In genomic region chr11:57791321-57792059, GRCh38 we compare ENCODE assay signal across 1 cellular context.
A peak's percentile ranks its signal among the peaks of the same experiment; 100 is the strongest.
TF ChIP-seq lines count a peak whose summit lies in the region.

No MANE protein-coding gene starts in this region.

TF ChIP-seq in K562, 482 proteins besides CTCF, POLR2A, EP300 and RAD21:
- TF ChIP-seq ZNF699 (CRISPR knock-in tag; IDR thresholded peaks at IDR 0.05; ENCODE audit: insufficient replicate concordance) = no peak
- TF ChIP-seq UBTF (IDR thresholded peaks at IDR 0.05; ENCODE audit: borderline replicate concordance in 1 of 2, low read depth in 2 of 2, low read length in 2 of 2) = no peak
- TF ChIP-seq RBM15 (IDR thresholded peaks at IDR 0.05; ENCODE audit: insufficient read depth, low read length) = no peak
- TF ChIP-seq CREB3L1 (IDR thresholded peaks at IDR 0.05; ENCODE audit: borderline replicate concordance, low read depth) = no peak
- TF ChIP-seq PCBP1 (IDR thresholded peaks at IDR 0.05; ENCODE audit: low read depth, low read length, poor library complexity, severe bottlenecking) = no peak
- TF ChIP-seq SPI1 (IDR thresholded peaks at IDR 0.05; ENCODE audit: borderline replicate concordance, low read depth, low read length) = peak; percentile 83
- TF ChIP-seq TCF3 (CRISPR knock-in tag; IDR thresholded peaks at IDR 0.05) = peak; percentile 23; the same call in 1 of the 2 replicates
- no peak for TF ChIP-seq ZKSCAN1 (IDR thresholded peaks at IDR 0.05; ENCODE audit: low read depth, low read length)
- TF ChIP-seq USF2 (CRISPR knock-in tag; IDR thresholded peaks at IDR 0.05) = no peak
- TF ChIP-seq ZNF280B (CRISPR knock-in tag; IDR thresholded peaks at IDR 0.05) = no peak
- no peak for TF ChIP-seq ZHX1 (conservative IDR thresholded peaks at IDR 0.05; ENCODE audit: low read length)
- no peak for TF ChIP-seq FOXO4 (CRISPR knock-in tag; IDR thresholded peaks at IDR 0.05)
- TF ChIP-seq ZBTB33 (CRISPR knock-in tag; IDR thresholded peaks at IDR 0.05) = peak; percentile 57; the same call in 1 of the 2 replicates
- no peak for TF ChIP-seq SRSF1 (IDR thresholded peaks at IDR 0.05; ENCODE audit: low read depth, low read length)
- no peak for TF ChIP-seq MAZ (CRISPR knock-in tag; conservative IDR thresholded peaks at IDR 0.05 in 1 of 2, IDR thresholded peaks at IDR 0.05 in 1 of 2)
- TF ChIP-seq HDAC8 (tag; IDR thresholded peaks at IDR 0.05) = no peak
